Comparison of ENCODE assay signal across 21 cellular contexts in genomic region chr12:98354520-98354919, GRCh38.
DNase-seq lines count a peak whose midpoint lies in the region; ATAC-seq and TF ChIP-seq lines count a peak whose summit lies in the region.
"Had no signal": no experiment of that assay in that cellular context is flagged by ENCODE, and none has a peak within 500 bp of the region (broad histone marks: within the 10 kb centered on the region; RNA-seq: fewer than 3 reads in every experiment).

No MANE protein-coding gene starts in this region.

- ATAC-seq in left colon = no peak
- no peak for ATAC-seq in HG02642 (IDR thresholded peaks at IDR 0.05; ENCODE audit: poor library complexity, unreplicated experiment)
- ATAC-seq: K562, Panc1 had no signal

- POLR2A ChIA-PET in A673 (lab: Charles Lee; ENCODE audit: low non-redundant PET) = no interaction called here
- POLR2A ChIA-PET in OCI-LY7 (lab: Charles Lee) = interaction anchor here (0.5 to 1.7 kb wide), 5 partner anchors 15 to 330 kb away, joined by 3 to 8 read pairs (median 3); no protein-coding TSS in a partner anchor

- BruUV-seq in A673 (replicated peaks; lab: Mats Ljungman, UMichigan) = no TSS peak
- no TSS peak for BruUV-seq in OCI-LY7 (replicated peaks; lab: Mats Ljungman, UMichigan)

- no peaks in the 10 kb centered on the region for H4K20me1 ChIP-seq in OCI-LY7 (ENCODE audit: insufficient read depth, low read length)
- H4K20me1 ChIP-seq: BLaER1 treated with 17β-estradiol and CSF1 and Interleukin-3, amounts not matched to agents 10 nM and 100 nM had no signal

- intact Hi-C loops in A673 (cut with micrococcal nuclease; ENCODE audit: unreplicated experiment) = no loop called here
- intact Hi-C loops in OCI-LY7 (cut with micrococcal nuclease; ENCODE audit: unreplicated experiment) = no loop called here
- intact Hi-C loops in left colon (cut with DNase I, micrococcal nuclease) = no loop called here
- intact Hi-C loops in posterior cingulate gyrus (cut with DNase I) = no loop called here

- H3K27me3 ChIP-seq in A673 (replicated peaks; ENCODE audit: insufficient read depth, low read depth, low read length, poor library complexity) = no peaks in the 10 kb centered on the region
- H3K27me3 ChIP-seq: BLaER1 treated with 17β-estradiol and CSF1 and Interleukin-3, amounts not matched to agents 10 nM and 100 nM had no signal

- no peak overlapping the region for H3K4me2 ChIP-seq in OCI-LY7 (ENCODE audit: low read length)
- H3K4me2 ChIP-seq: BLaER1 treated with 17β-estradiol and CSF1 and Interleukin-3, amounts not matched to agents 10 nM and 100 nM had no signal

- H3K4me1 ChIP-seq in A673 (ENCODE audit: insufficient read depth, low read length, poor library complexity, severe bottlenecking) = peaks cover 19% of the 10 kb centered on the region
- H3K4me1 ChIP-seq in OCI-LY7 (ENCODE audit: insufficient read depth, low read length, poor library complexity, severe bottlenecking) = peaks cover 27% of the 10 kb centered on the region

- H3K79me2 ChIP-seq in OCI-LY7 (ENCODE audit: insufficient read depth, low read depth, low read length) = no peaks in the 10 kb centered on the region

- H3K9me3 ChIP-seq in A673 (ENCODE audit: low read depth, low read length, poor library complexity, severe bottlenecking) (no peaks in the 10 kb centered on the region), OCI-LY7 (ENCODE audit: low read length) (no peaks in the 10 kb centered on the region)
- H3K9me3 ChIP-seq: BLaER1 treated with 17β-estradiol and CSF1 and Interleukin-3, amounts not matched to agents 10 nM and 100 nM had no signal

- H3K4me3 ChIP-seq in A673 (ENCODE audit: low read depth, low read length, poor library complexity, severe bottlenecking) (no peak overlapping the region), OCI-LY7 (ENCODE audit: low read depth, low read length, poor library complexity, severe bottlenecking) (no peak overlapping the region)
- H3K4me3 ChIP-seq: BLaER1 treated with 17β-estradiol and CSF1 and Interleukin-3, amounts not matched to agents 10 nM and 100 nM; K562; SK-N-MC had no signal

- no peak overlapping the region for H3K27ac ChIP-seq in A673 (ENCODE audit: low read depth, low read length, poor library complexity, severe bottlenecking)
- no peak overlapping the region for H3K27ac ChIP-seq in OCI-LY7 (ENCODE audit: low read depth, low read length, poor library complexity, severe bottlenecking)
- H3K27ac ChIP-seq: BLaER1 treated with 17β-estradiol and CSF1 and Interleukin-3, amounts not matched to agents 10 nM and 100 nM; SK-N-MC had no signal

- TF ChIP-seq CTCF in A673 (conservative IDR thresholded peaks at IDR 0.05; ENCODE audit: low read depth, low read length) (no peak), OCI-LY7 (conservative IDR thresholded peaks at IDR 0.05; ENCODE audit: low read length) (no peak)

- H3K9me2 ChIP-seq in OCI-LY7 (ENCODE audit: insufficient read depth, low read length) = no peaks in the 10 kb centered on the region

- DNase-seq in A673 (ENCODE audit: low spot score) (peak; percentile 52), EL (peak; percentile 9), OCI-LY7 (ENCODE audit: low spot score) (no peak), islet precursor cell (peak; percentile 73), left colon (no peak), SK-N-DZ (ENCODE audit: low spot score) (no peak), posterior cingulate gyrus (no peak)
- DNase-seq: AML-193; CD4-positive, alpha-beta T cell; Kasumi-1; MV-4-11; NCI-H1105; NCI-H1694 treated with DMSO at 0.1 percent for 48 hours; NCI-H2171 treated with DMSO at 0.1 percent for 48 hours; NCI-H524 treated with DMSO at 0.1 percent for 48 hours; SHP77 treated with DMSO at 0.1 percent for 48 hours had no signal

- H3K36me3 ChIP-seq in A673 (ENCODE audit: insufficient read depth, low read length, poor library complexity, severe bottlenecking) (no peaks in the 10 kb centered on the region), OCI-LY7 (ENCODE audit: insufficient read depth, low read length) (no peaks in the 10 kb centered on the region)
- H3K36me3 ChIP-seq: BLaER1 treated with 17β-estradiol and CSF1 and Interleukin-3, amounts not matched to agents 10 nM and 100 nM had no signal

- CTCF ChIA-PET in A673 (lab: Charles Lee) (no interaction called here), OCI-LY7 (lab: Charles Lee; ENCODE audit: unreplicated experiment) (interaction anchor here (1.8 kb wide), 1 partner anchor 8 kb away, joined by 6 read pairs; no protein-coding TSS in a partner anchor)

- peak overlapping the region; percentile 4; the same call in 1 of the 2 replicates for H2AFZ ChIP-seq in OCI-LY7 (ENCODE audit: low read length)

Comparison
In these comparisons a context has a peak if more than half of its experiments do, and no peak if none do; other contexts are left out.
1. DNase-seq: peak in A673 (single experiment), EL (single experiment) and islet precursor cell (single experiment); none in OCI-LY7 (single experiment), left colon (0 of 2), SK-N-DZ (single experiment) and posterior cingulate gyrus (0 of 10).